11 cellular contexts compared by ENCODE assay signal in genomic region chr2:31373127-31373526, GRCh38.
"Had no signal": no experiment of that assay in that cellular context is flagged by ENCODE, and none has a peak within 500 bp of the region (broad histone marks: within the 10 kb centered on the region; RNA-seq: fewer than 3 reads in every experiment).

No MANE protein-coding gene starts in this region.

- DNase-seq: GM23248, GOT3, H7, H9, HCEC 1CT, HFFc6 had no signal

- H3K36me3 ChIP-seq: HAP-1 had no signal

- FAIRE-seq: H1, H54 had no signal

- H3K9me3 Mint-ChIP-seq: GM23338, H9, HFFc6 had no signal

- H3K27ac Mint-ChIP-seq: GM23338, H9, HFFc6 had no signal

- H3K4me3 Mint-ChIP-seq: GM23338, H9, HFFc6 had no signal

- ATAC-seq: GM23338, HCT116 had no signal

- H3K4me2 ChIP-seq: GM23338 had no signal

- H3K27ac ChIP-seq: GM23248 had no signal

- H2AFZ ChIP-seq: GM23248, GM23338 had no signal

- H3K9me3 ChIP-seq: HAP-1 had no signal

- H3K4me1 Mint-ChIP-seq: GM23338, H9 had no signal

- H3K4me1 ChIP-seq: HAP-1 had no signal

- H3K9ac ChIP-seq: GM23248 had no signal

- H3K4me3 ChIP-seq: GM23248, GM23338, HAP-1 had no signal
